9 cellular contexts compared by ENCODE assay signal in the genomic region with DNA sequence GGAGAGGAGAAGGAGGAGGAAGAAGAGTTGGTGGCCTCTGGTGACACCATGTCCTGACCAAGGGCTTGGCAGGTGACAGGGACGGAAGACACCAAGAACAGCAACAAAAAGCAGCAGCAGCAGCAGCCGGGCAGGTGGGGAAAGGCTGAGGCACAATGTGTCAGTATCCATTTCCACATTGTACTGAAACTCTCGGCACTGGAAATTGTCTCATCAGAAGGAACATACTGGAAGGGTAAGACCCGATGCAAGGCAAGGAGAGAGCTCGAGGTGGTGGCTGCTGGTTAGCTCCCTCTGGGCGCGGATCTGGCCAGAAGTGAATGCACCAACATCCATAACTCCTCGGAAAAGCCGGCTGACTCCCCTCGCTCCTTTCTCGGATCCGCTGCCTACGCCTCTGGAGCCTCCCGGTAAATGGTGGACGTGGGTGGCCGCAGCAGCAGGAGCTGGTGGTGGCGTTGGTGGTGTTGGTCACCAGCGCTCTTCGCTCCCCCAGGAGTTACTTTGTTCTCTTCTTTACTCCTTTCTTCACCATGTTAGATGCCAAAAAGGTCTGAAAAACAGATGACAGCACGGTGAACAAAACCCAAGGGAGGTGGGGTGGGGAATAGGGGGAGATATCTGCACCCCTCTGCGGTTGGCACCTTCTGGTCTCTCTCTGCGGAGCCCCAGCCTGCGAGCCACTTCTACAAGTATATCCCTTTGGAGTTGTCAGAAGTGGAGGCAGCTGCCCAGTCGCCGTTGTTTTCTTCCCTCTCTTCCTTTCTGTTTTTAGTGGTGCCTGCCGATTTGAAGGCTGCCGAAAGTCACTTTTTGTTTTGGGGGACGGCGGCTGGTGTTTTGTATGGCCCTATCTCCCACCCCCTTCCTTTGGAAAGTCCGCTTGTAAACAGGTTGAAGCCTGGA. TPM values are rescaled to one million over a fixed set of nuclear protein-coding genes. Genes with fewer than 3 reads are reported as not detected.
DNase-seq lines count a peak whose midpoint lies in the region; ATAC-seq and TF ChIP-seq lines count a peak whose summit lies in the region.
"Had no signal": no experiment of that assay in that cellular context is flagged by ENCODE, and none has a peak within 500 bp of the region (broad histone marks: within the 10 kb centered on the region; RNA-seq: fewer than 3 reads in every experiment).

No MANE protein-coding gene starts in this region.

- ATAC-seq in stimulated activated memory B cell treated with anti-CD40 and anti-IgM and Interleukin-4, amounts not matched to agents 10 μg/mL and 1 μg/mL and 100 μg/mL, for 72 hours, result no peak
- no peak for ATAC-seq in HG02759 (IDR thresholded peaks at IDR 0.05; ENCODE audit: unreplicated experiment)
- no peak for ATAC-seq in HG02852 (IDR thresholded peaks at IDR 0.05; ENCODE audit: unreplicated experiment)

- H3K27me3 ChIP-seq in endodermal cell (ENCODE audit: control insufficient read depth, insufficient read depth, low read length, poor library complexity, severe bottlenecking) (peaks cover 48% of the 10 kb centered on the region), muscle layer of colon (ENCODE audit: control insufficient read depth in 1 of 2, insufficient read depth in 2 of 2, low read length in 2 of 2) (peaks cover 0 to 27% of the 10 kb centered on the region in 2 donors)

- 1 to 2% methylated on average over 12 to 30 of the region's 30 CpGs for WGBS in endodermal cell (ENCODE audit: insufficient coverage in 1 of 2, insufficient read length in 1 of 2), 2 experiments

- H3K4me1 Mint-ChIP-seq in activated naive CD8-positive, alpha-beta T cell (ENCODE audit: low read depth), result peaks cover 12% of the 10 kb centered on the region
- H3K4me1 Mint-ChIP-seq in activated naive CD8-positive, alpha-beta T cell treated with anti-CD3 and anti-CD28 coated beads for 36 hours, result peaks cover 8% of the 10 kb centered on the region
- H3K4me1 Mint-ChIP-seq in endodermal cell, result peaks cover 25% of the 10 kb centered on the region
- peaks cover 11% of the 10 kb centered on the region for H3K4me1 Mint-ChIP-seq in stimulated activated memory B cell treated with anti-CD40 and anti-IgM and Interleukin-4, amounts not matched to agents 10 μg/mL and 1 μg/mL and 100 μg/mL, for 72 hours

- H3K36me3 Mint-ChIP-seq in activated naive CD8-positive, alpha-beta T cell, result no peaks in the 10 kb centered on the region
- H3K36me3 Mint-ChIP-seq in activated naive CD8-positive, alpha-beta T cell treated with anti-CD3 and anti-CD28 coated beads for 36 hours, result no peaks in the 10 kb centered on the region
- H3K36me3 Mint-ChIP-seq in endodermal cell (ENCODE audit: low read depth), result no peaks in the 10 kb centered on the region
- H3K36me3 Mint-ChIP-seq in stimulated activated memory B cell treated with anti-CD40 and anti-IgM and Interleukin-4, amounts not matched to agents 10 μg/mL and 1 μg/mL and 100 μg/mL, for 72 hours, result no peaks in the 10 kb centered on the region

- H3K4me3 ChIP-seq in endodermal cell (ENCODE audit: low read length) (peak overlapping the region; percentile 77), muscle layer of colon (ENCODE audit: low read depth in 1 of 2, low read length in 2 of 2) (peak overlapping the region; percentile 60 to 83)

- no peak overlapping the region for H3K27ac Mint-ChIP-seq in activated naive CD8-positive, alpha-beta T cell
- H3K27ac Mint-ChIP-seq in activated naive CD8-positive, alpha-beta T cell treated with anti-CD3 and anti-CD28 coated beads for 36 hours, result no peak overlapping the region
- H3K27ac Mint-ChIP-seq in endodermal cell, result no peak overlapping the region
- H3K27ac Mint-ChIP-seq in stimulated activated memory B cell treated with anti-CD40 and anti-IgM and Interleukin-4, amounts not matched to agents 10 μg/mL and 1 μg/mL and 100 μg/mL, for 72 hours, result no peak overlapping the region

- H3K27ac ChIP-seq in endodermal cell (ENCODE audit: low read depth, low read length) (no peak overlapping the region), muscle layer of colon (ENCODE audit: low read depth, low read length) (peak overlapping the region; percentile 55)

- H3K36me3 ChIP-seq in endodermal cell (ENCODE audit: control insufficient read depth, insufficient read depth, low read length), result no peaks in the 10 kb centered on the region
- H3K36me3 ChIP-seq in muscle layer of colon (ENCODE audit: insufficient read depth, low read length), result no peaks in the 10 kb centered on the region

- H3K9ac ChIP-seq in endodermal cell (ENCODE audit: extremely low read depth, low read length, poor library complexity, severe bottlenecking), result no peak overlapping the region
- peak overlapping the region; percentile 62 for H3K9ac ChIP-seq in muscle layer of colon (ENCODE audit: low read length)

- H3K27me3 Mint-ChIP-seq in activated naive CD8-positive, alpha-beta T cell, result peaks cover 32% of the 10 kb centered on the region
- H3K27me3 Mint-ChIP-seq in activated naive CD8-positive, alpha-beta T cell treated with anti-CD3 and anti-CD28 coated beads for 36 hours, result peaks cover 52% of the 10 kb centered on the region
- peaks cover 31% of the 10 kb centered on the region for H3K27me3 Mint-ChIP-seq in endodermal cell (ENCODE audit: insufficient read depth)
- peaks cover 41% of the 10 kb centered on the region for H3K27me3 Mint-ChIP-seq in stimulated activated memory B cell treated with anti-CD40 and anti-IgM and Interleukin-4, amounts not matched to agents 10 μg/mL and 1 μg/mL and 100 μg/mL, for 72 hours

- H3K9me3 ChIP-seq in endodermal cell (ENCODE audit: control insufficient read depth, low read length) (no peaks in the 10 kb centered on the region), muscle layer of colon (ENCODE audit: low read length) (no peaks in the 10 kb centered on the region)

- H3K4me3 Mint-ChIP-seq in activated naive CD8-positive, alpha-beta T cell, result peak overlapping the region; percentile 12
- no peak overlapping the region for H3K4me3 Mint-ChIP-seq in activated naive CD8-positive, alpha-beta T cell treated with anti-CD3 and anti-CD28 coated beads for 36 hours
- peak overlapping the region; percentile 60 for H3K4me3 Mint-ChIP-seq in endodermal cell
- no peak overlapping the region for H3K4me3 Mint-ChIP-seq in stimulated activated memory B cell treated with anti-CD40 and anti-IgM and Interleukin-4, amounts not matched to agents 10 μg/mL and 1 μg/mL and 100 μg/mL, for 72 hours

- no peaks in the 10 kb centered on the region for H3K4me1 ChIP-seq in endodermal cell (ENCODE audit: control insufficient read depth, insufficient read depth, low read length)
- H3K4me1 ChIP-seq in muscle layer of colon (ENCODE audit: insufficient read depth, low read length), result no peaks in the 10 kb centered on the region

- H3K9me3 Mint-ChIP-seq in activated naive CD8-positive, alpha-beta T cell (ENCODE audit: low read depth), result no peaks in the 10 kb centered on the region
- peaks cover 1% of the 10 kb centered on the region for H3K9me3 Mint-ChIP-seq in activated naive CD8-positive, alpha-beta T cell treated with anti-CD3 and anti-CD28 coated beads for 36 hours
- no peaks in the 10 kb centered on the region for H3K9me3 Mint-ChIP-seq in endodermal cell
- no peaks in the 10 kb centered on the region for H3K9me3 Mint-ChIP-seq in stimulated activated memory B cell treated with anti-CD40 and anti-IgM and Interleukin-4, amounts not matched to agents 10 μg/mL and 1 μg/mL and 100 μg/mL, for 72 hours

- no peak for TF ChIP-seq CTCF in endodermal cell (conservative IDR thresholded peaks at IDR 0.05)

- DNase-seq in activated naive CD8-positive, alpha-beta T cell treated with anti-CD3 and anti-CD28 coated beads for 36 hours, result no peak
- DNase-seq in endodermal cell, result peak; percentile 73
- no peak for DNase-seq in cerebellar nuclear complex (lab: John Stamatoyannopoulos, UW)

RNA-seq across cellular contexts. Expression of a gene that starts 0.5 kb away (rescaled TPM):
- total RNA-seq in activated naive CD8-positive, alpha-beta T cell treated with anti-CD3 and anti-CD28 coated beads for 36 hours, result not detected
- total RNA-seq in endodermal cell, result 1 to 10 TPM in 1 of 2 donors, under 1 TPM in 1; 0.44 to 3.8 TPM
- polyA plus RNA-seq in endodermal cell (2013, experiment 1 of 2), result 4.1 TPM
- 3.5 TPM for polyA plus RNA-seq in endodermal cell (2013, experiment 2 of 2)
- total RNA-seq: mononuclear cell had no signal

Comparison
In these comparisons a context has a peak if more than half of its experiments do, and no peak if none do; other contexts are left out.
1. H3K4me3 Mint-ChIP-seq: peak in activated naive CD8-positive, alpha-beta T cell (single experiment) and endodermal cell (single experiment); none in activated naive CD8-positive, alpha-beta T cell treated with anti-CD3 and anti-CD28 coated beads for 36 hours (single experiment) and stimulated activated memory B cell treated with anti-CD40 and anti-IgM and Interleukin-4, amounts not matched to agents 10 μg/mL and 1 μg/mL and 100 μg/mL, for 72 hours (single experiment).